In genomic region chr17:27485125-27485524, GRCh38 we compare ENCODE assay signal across 14 cellular contexts. TPM values are rescaled to one million over a fixed set of nuclear protein-coding genes. Genes with fewer than 3 reads are reported as not detected.
DNase-seq lines count a peak whose midpoint lies in the region; ATAC-seq and TF ChIP-seq lines count a peak whose summit lies in the region.
"Had no signal": no experiment of that assay in that cellular context is flagged by ENCODE, and none has a peak within 500 bp of the region (broad histone marks: within the 10 kb centered on the region; RNA-seq: fewer than 3 reads in every experiment).

No MANE protein-coding gene starts in this region.

- H3K36me3 ChIP-seq in WERI-Rb-1, result peaks cover 11% of the 10 kb centered on the region
- no peaks in the 10 kb centered on the region for H3K36me3 ChIP-seq in hepatocyte (replicated peaks; ENCODE audit: insufficient read depth, low read depth)
- H3K36me3 ChIP-seq in SK-N-SH (replicated peaks in 1 of 2; ENCODE audit: control insufficient read depth in 1 of 2, insufficient read depth in 2 of 2, low read length in 1 of 2), result no peaks in the 10 kb centered on the region
- H3K36me3 ChIP-seq: SJCRH30 had no signal

- peaks cover 96% of the 10 kb centered on the region for H3K79me2 ChIP-seq in hepatocyte
- H3K79me2 ChIP-seq in SK-N-SH (ENCODE audit: insufficient read depth), result 0 out of 2 replicates have a peak, but pooled peaks cover 5% of the 10 kb centered on the region

- no peak for TF ChIP-seq EP300 in SK-N-SH (IDR thresholded peaks at IDR 0.05; ENCODE audit: borderline replicate concordance in 1 of 2, low read depth in 1 of 2, low read length in 1 of 2)

- POLR2A ChIA-PET in SK-N-SH (lab: Yijun Ruan, JAX), result no interaction called here

- H3K27ac Mint-ChIP-seq in stimulated activated memory B cell treated with anti-CD40 and anti-IgM and Interleukin-4, amounts not matched to agents 10 μg/mL and 1 μg/mL and 100 μg/mL, for 72 hours, result peak overlapping the region; percentile 37
- H3K27ac Mint-ChIP-seq: CD4-positive, alpha-beta T cell had no signal

- H3K4me3 ChIP-seq in WERI-Rb-1 (ENCODE audit: low read depth, low read length), result no peak overlapping the region
- no peak overlapping the region for H3K4me3 ChIP-seq in hepatocyte
- no peak overlapping the region for H3K4me3 ChIP-seq in SK-N-SH (ENCODE audit: low read depth in 2 of 2, low read length in 1 of 2)
- H3K4me3 ChIP-seq: SJCRH30 had no signal

- H3K27ac ChIP-seq in WERI-Rb-1 (peak overlapping the region; percentile 41), hepatocyte (peak overlapping the region; percentile 12), SK-N-SH (ENCODE audit: low read depth in 2 of 2, low read length in 1 of 2) (no peak overlapping the region)
- H3K27ac ChIP-seq: SJCRH30 had no signal

- no peaks in the 10 kb centered on the region for H3F3A ChIP-seq in SK-N-SH (replicated peaks; ENCODE audit: insufficient read depth)

- H3K9me3 Mint-ChIP-seq in stimulated activated memory B cell treated with anti-CD40 and anti-IgM and Interleukin-4, amounts not matched to agents 10 μg/mL and 1 μg/mL and 100 μg/mL, for 72 hours, result no peaks in the 10 kb centered on the region
- H3K9me3 Mint-ChIP-seq: CD4-positive, alpha-beta T cell had no signal

- H3K27me3 Mint-ChIP-seq in stimulated activated memory B cell treated with anti-CD40 and anti-IgM and Interleukin-4, amounts not matched to agents 10 μg/mL and 1 μg/mL and 100 μg/mL, for 72 hours, result no peaks in the 10 kb centered on the region
- H3K27me3 Mint-ChIP-seq: CD4-positive, alpha-beta T cell had no signal

- H3K27me3 ChIP-seq in WERI-Rb-1 (ENCODE audit: insufficient read depth, low read depth, severe bottlenecking), result no peaks in the 10 kb centered on the region
- no peaks in the 10 kb centered on the region for H3K27me3 ChIP-seq in hepatocyte
- H3K27me3 ChIP-seq in SK-N-SH (ENCODE audit: insufficient read depth), result no peaks in the 10 kb centered on the region
- H3K27me3 ChIP-seq: SJCRH30 had no signal

- ATAC-seq in stimulated activated memory B cell treated with anti-CD40 and anti-IgM and Interleukin-4, amounts not matched to agents 10 μg/mL and 1 μg/mL and 100 μg/mL, for 72 hours, result no peak

- H3K4me3 Mint-ChIP-seq in stimulated activated memory B cell treated with anti-CD40 and anti-IgM and Interleukin-4, amounts not matched to agents 10 μg/mL and 1 μg/mL and 100 μg/mL, for 72 hours, result no peak overlapping the region
- H3K4me3 Mint-ChIP-seq: CD4-positive, alpha-beta T cell had no signal

- 93% methylated on average over 2 of the region's 2 CpGs for WGBS in hepatocyte (ENCODE audit: low lambda C conversion rate, missing lambda C conversion rate)
- 100% methylated on average over 1 of the region's 2 CpGs for WGBS in SK-N-SH (ENCODE audit: low lambda C conversion rate)

- peak; percentile 33 for DNase-seq in GM03348 (ENCODE audit: low spot score)
- no peak for DNase-seq in WERI-Rb-1
- no peak for DNase-seq in hepatocyte (ENCODE audit: low spot score)
- DNase-seq in foreskin melanocyte, result no peak
- no peak for DNase-seq in SK-N-SH
- no peak for DNase-seq in AML-193 (lab: John Stamatoyannopoulos, UW)
- DNase-seq: CD4-positive, alpha-beta T cell; MM.1S; NCI-H1105 treated with DMSO at 0.1 percent for 48 hours; NCI-H1694 treated with DMSO at 0.1 percent for 48 hours; NCI-H226; NCI-H524 treated with DMSO at 0.1 percent for 48 hours; SJCRH30 had no signal

- no peak overlapping the region for H3K4me2 ChIP-seq in hepatocyte
- H3K4me2 ChIP-seq in SK-N-SH, result no peak overlapping the region

- no peak for TF ChIP-seq RAD21 in SK-N-SH (IDR thresholded peaks at IDR 0.05; ENCODE audit: low read length)

- H3K9me3 ChIP-seq in WERI-Rb-1 (ENCODE audit: severe bottlenecking) (no peaks in the 10 kb centered on the region), hepatocyte (ENCODE audit: low read depth) (no peaks in the 10 kb centered on the region), SK-N-SH (no peaks in the 10 kb centered on the region)
- H3K9me3 ChIP-seq: SJCRH30 had no signal

- H3K36me3 Mint-ChIP-seq in stimulated activated memory B cell treated with anti-CD40 and anti-IgM and Interleukin-4, amounts not matched to agents 10 μg/mL and 1 μg/mL and 100 μg/mL, for 72 hours, result peaks cover 19% of the 10 kb centered on the region

- TF ChIP-seq CTCF in WERI-Rb-1 (IDR thresholded peaks at IDR 0.05; ENCODE audit: low read depth, low read length) (no peak), hepatocyte (IDR thresholded peaks at IDR 0.05; ENCODE audit: poor library complexity) (no peak), SK-N-SH (IDR thresholded peaks at IDR 0.05) (no peak)

- peaks cover 22% of the 10 kb centered on the region for H3K4me1 ChIP-seq in hepatocyte (ENCODE audit: insufficient read depth)
- no peaks in the 10 kb centered on the region; a peak in 2 of 4 replicates for H3K4me1 ChIP-seq in SK-N-SH (ENCODE audit: control insufficient read depth in 1 of 2, insufficient read depth in 2 of 2, low read depth in 1 of 2, low read length in 1 of 2)
- H3K4me1 ChIP-seq: SJCRH30 had no signal

- H3K9me2 ChIP-seq in hepatocyte (replicated peaks; ENCODE audit: insufficient read depth) (no peaks in the 10 kb centered on the region), SK-N-SH (no peaks in the 10 kb centered on the region)

- CTCF ChIA-PET in SK-N-SH (lab: Yijun Ruan, JAX), result interaction anchor here (1.9 to 2.0 kb wide), 2 partner anchors 9 to 15 kb away, joined by 7 to 9 read pairs; no protein-coding TSS in a partner anchor

- no peak overlapping the region for H3K9ac ChIP-seq in SK-N-SH

- no peak overlapping the region for H2AFZ ChIP-seq in hepatocyte
- no peak overlapping the region for H2AFZ ChIP-seq in SK-N-SH (ENCODE audit: low read depth)

- peaks cover 14% of the 10 kb centered on the region for H4K20me1 ChIP-seq in hepatocyte (ENCODE audit: insufficient read depth, poor library complexity, severe bottlenecking)
- H4K20me1 ChIP-seq in SK-N-SH (ENCODE audit: insufficient read depth), result no peaks in the 10 kb centered on the region

- peaks cover 52% of the 10 kb centered on the region for H3K4me1 Mint-ChIP-seq in stimulated activated memory B cell treated with anti-CD40 and anti-IgM and Interleukin-4, amounts not matched to agents 10 μg/mL and 1 μg/mL and 100 μg/mL, for 72 hours

TF ChIP-seq in SK-N-SH, 30 proteins besides CTCF, POLR2A, EP300 and RAD21 (continues in another document):
- TF ChIP-seq TCF12 (IDR thresholded peaks at IDR 0.05) (no peak), GATA2 (CRISPR knock-in tag; IDR thresholded peaks at IDR 0.05) (no peak), NRF1 (IDR thresholded peaks at IDR 0.05; ENCODE audit: low read depth, low read length) (no peak), ZBTB33 (IDR thresholded peaks at IDR 0.05; ENCODE audit: borderline replicate concordance, low read depth) (no peak), IRF3 (IDR thresholded peaks at IDR 0.05; ENCODE audit: low read depth, low read length) (no peak), MXI1 (IDR thresholded peaks at IDR 0.05; ENCODE audit: low read depth, low read length) (no peak), TAF1 (IDR thresholded peaks at IDR 0.05; ENCODE audit: borderline replicate concordance, low read depth, low read length) (no peak)

RNA-seq across cellular contexts. Expression of gene KSR1, which starts 28.9 kb away (rescaled TPM):
- total RNA-seq in hepatocyte, result 19.9 and 32.6 TPM in 2 replicates
- polyA plus RNA-seq in hepatocyte, result 16.2 and 23.8 TPM in 2 replicates
- 7.5 and 7.9 TPM in 2 replicates for polyA plus RNA-seq in SK-N-SH (2012; rRNA removed)
- 3.9 and 5.3 TPM in 2 replicates for polyA plus RNA-seq in SK-N-SH (2012; cell fraction: cytosol; rRNA removed)
- polyA plus RNA-seq in SK-N-SH (2012; cell fraction: nucleus; rRNA removed), result 34.1 and 47.2 TPM in 2 replicates

Comparison
In these comparisons a context has a peak if more than half of its experiments do, and no peak if none do; other contexts are left out.
1. H3K27ac ChIP-seq: peak in WERI-Rb-1 (single experiment) and hepatocyte (single experiment); none in SK-N-SH (0 of 2).